22 cellular contexts compared by ENCODE assay signal in the genomic region with DNA sequence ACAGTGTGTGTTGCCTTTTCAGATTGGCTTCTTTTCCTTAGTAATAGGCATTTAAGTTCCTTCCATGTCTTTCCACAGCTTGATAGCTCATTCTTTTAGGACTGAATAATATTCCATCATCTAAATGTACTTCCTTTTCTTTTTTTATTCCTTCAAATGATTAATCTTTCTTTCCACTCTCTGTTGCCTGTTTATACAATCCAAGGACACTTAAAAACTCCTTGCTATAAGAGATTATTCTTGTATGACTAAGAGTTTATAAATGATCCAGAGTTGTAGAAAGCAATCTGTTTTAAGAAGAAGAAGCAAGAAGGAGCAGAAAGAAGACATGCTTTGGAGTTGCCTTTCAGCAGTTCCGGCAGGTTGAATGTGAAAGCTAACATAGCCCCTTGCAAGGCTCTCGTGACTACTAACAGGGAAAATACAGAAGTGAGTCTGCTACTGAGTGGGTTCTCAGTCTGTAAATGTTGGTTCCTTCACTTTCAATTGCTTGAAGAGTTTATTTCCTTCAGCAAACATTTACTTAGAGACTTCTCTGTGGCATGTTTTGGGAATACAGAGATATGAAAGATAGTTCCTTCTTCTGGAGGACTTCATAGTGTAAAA.
DNase-seq lines count a peak whose midpoint lies in the region; ATAC-seq, FAIRE-seq and TF ChIP-seq lines count a peak whose summit lies in the region.
"Had no signal": no experiment of that assay in that cellular context is flagged by ENCODE, and none has a peak within 500 bp of the region (broad histone marks: within the 10 kb centered on the region; RNA-seq: fewer than 3 reads in every experiment).

No MANE protein-coding gene starts in this region.

- no peak overlapping the region for H3K4me3 ChIP-seq in smooth muscle cell

- no peak for TF ChIP-seq CTCF in D721Med (IDR thresholded peaks at IDR 0.05; ENCODE audit: insufficient read depth, missing control alignments)
- no peak for TF ChIP-seq CTCF in smooth muscle cell (IDR thresholded peaks at IDR 0.05; ENCODE audit: borderline replicate concordance, insufficient read depth, poor library complexity, severe bottlenecking)

- no peaks in the 10 kb centered on the region for H3K27me3 ChIP-seq in smooth muscle cell (ENCODE audit: low read depth)

- no peaks in the 10 kb centered on the region for H3K79me2 ChIP-seq in smooth muscle cell (ENCODE audit: low read depth)

- H3K9me3 ChIP-seq in smooth muscle cell (replicated peaks; ENCODE audit: low read depth), result no peaks in the 10 kb centered on the region

- peak; percentile 88 for FAIRE-seq in D721Med (lab: Jason Lieb, UNC)
- FAIRE-seq: GM18507, urothelium cell line had no signal

- no peak overlapping the region for H3K27ac ChIP-seq in smooth muscle cell (ENCODE audit: low read depth)

- no peaks in the 10 kb centered on the region for H3K36me3 ChIP-seq in smooth muscle cell (ENCODE audit: low read depth)

- no peaks in the 10 kb centered on the region for H4K20me1 ChIP-seq in smooth muscle cell (ENCODE audit: low read depth)

- H3K4me2 ChIP-seq in smooth muscle cell, result no peak overlapping the region

- no peak overlapping the region for H3K9ac ChIP-seq in smooth muscle cell (ENCODE audit: low read depth)

- H3F3A ChIP-seq in smooth muscle cell (ENCODE audit: low read depth), result no peaks in the 10 kb centered on the region

- H2AFZ ChIP-seq in smooth muscle cell (ENCODE audit: low read depth), result no peak overlapping the region

- DNase-seq in D721Med (ENCODE audit: insufficient read length, low spot score) (no peak), fibroblast of peridontal ligament (ENCODE audit: extremely low read depth) (peak; percentile 19), smooth muscle cell (lab: John Stamatoyannopoulos, UW; ENCODE audit: unreplicated experiment) (no peak)
- no peak for DNase-seq in activated CD8-positive, alpha-beta memory T cell treated with anti-CD3 and anti-CD28 coated beads, Interleukin-2, amount 50 U/mL, for 4 hours
- DNase-seq: activated CD4-positive, alpha-beta T cell treated with anti-CD3 and anti-CD28 coated beads, Interleukin-2, amount 50 U/mL, for 48 hours; activated naive CD4-positive, alpha-beta T cell; activated T-cell treated with anti-CD3 and anti-CD28 coated beads, Interleukin-2, amount 50 U/mL, for 1 hour; CD4-positive, alpha-beta T cell; central memory CD4-positive, alpha-beta T cell; DMS79 treated with DMSO at 0.1 percent for 48 hours; erythroblast; NCI-H1436 treated with DMSO at 0.1 percent for 48 hours; NCI-H774; SIG-M5; stimulated activated CD8-positive, alpha-beta memory T cell treated with anti-CD3 and anti-CD28 coated beads, Interleukin-4, amount 100 ng/mL, for 48 hours had no signal

- peaks cover 7% of the 10 kb centered on the region for H3K4me1 ChIP-seq in smooth muscle cell (ENCODE audit: low read depth)

- WGBS in smooth muscle cell (ENCODE audit: low lambda C conversion rate), result 89% methylated on average over 2 of the region's 2 CpGs

- ATAC-seq in GM19324 (IDR thresholded peaks at IDR 0.05; ENCODE audit: low FRiP score, unreplicated experiment) (peak; percentile 60), HG03432 (IDR thresholded peaks at IDR 0.05; ENCODE audit: unreplicated experiment) (peak; percentile 75), GM18511 (IDR thresholded peaks at IDR 0.05; ENCODE audit: unreplicated experiment) (no peak), HG03135 (IDR thresholded peaks at IDR 0.05; ENCODE audit: unreplicated experiment) (no peak)
- ATAC-seq: WTC11 had no signal

Comparison
In these comparisons a context has a peak if more than half of its experiments do, and no peak if none do; other contexts are left out.
1. ATAC-seq: peak in GM19324 (single experiment) and HG03432 (single experiment); none in GM18511 (single experiment) and HG03135 (single experiment).